In the genomic region with DNA sequence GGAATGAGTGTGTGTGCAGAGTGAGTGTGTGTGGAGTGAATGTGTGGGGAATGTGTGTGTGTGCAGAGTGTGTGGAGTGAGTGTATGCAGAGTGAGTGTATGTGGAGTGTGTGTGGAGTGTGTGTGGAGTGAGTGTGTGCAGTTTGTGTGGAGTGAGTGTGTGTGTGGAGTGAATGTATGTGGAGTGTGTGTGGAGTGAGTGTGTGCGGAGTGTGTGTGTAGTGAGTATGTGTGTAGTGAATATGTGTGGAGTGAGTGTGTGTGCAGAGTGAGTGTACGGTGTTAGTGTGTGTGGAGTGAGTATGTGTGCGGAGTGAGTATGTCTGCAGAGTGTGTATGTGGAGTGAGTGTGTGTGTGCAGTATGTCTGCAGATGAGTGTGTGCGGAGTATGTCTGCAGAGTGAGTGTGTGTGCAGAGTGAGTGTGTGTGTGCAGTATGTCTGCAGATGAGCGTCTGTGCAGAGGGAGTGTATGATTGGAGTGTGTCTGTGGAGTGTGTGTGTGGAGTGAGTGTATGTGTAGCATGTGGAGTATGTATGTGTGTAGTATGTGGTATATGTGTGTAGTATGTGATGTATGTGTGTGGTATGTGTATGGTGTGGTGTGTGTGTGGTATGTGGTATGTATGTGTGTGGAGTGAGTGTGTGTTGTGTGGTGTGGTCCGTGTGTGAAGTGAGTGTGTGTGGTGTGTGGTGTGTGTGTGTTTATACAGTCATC, we compare ENCODE assay signal across 24 cellular contexts. TPM values are rescaled to one million over a fixed set of nuclear protein-coding genes. Genes with fewer than 3 reads are reported as not detected.
A peak's percentile ranks its signal among the peaks of the same experiment; 100 is the strongest.
DNase-seq lines count a peak whose midpoint lies in the region; ATAC-seq, FAIRE-seq and TF ChIP-seq lines count a peak whose summit lies in the region.
"Had no signal": no experiment of that assay in that cellular context is flagged by ENCODE, and none has a peak within 500 bp of the region (broad histone marks: within the 10 kb centered on the region; RNA-seq: fewer than 3 reads in every experiment).

No MANE protein-coding gene starts in this region.

- H3K27ac ChIP-seq in neuronal stem cell (replicated peaks; ENCODE audit: low read length): no peak overlapping the region
- H3K27ac ChIP-seq: HL-60, Peyer's patch had no signal

- H3K27ac Mint-ChIP-seq in glutamatergic neuron (ENCODE audit: unreplicated experiment): no peak overlapping the region

- no peaks in the 10 kb centered on the region for H3K79me1 ChIP-seq in neuronal stem cell (ENCODE audit: low read depth, low read length)

- WGBS in neuronal stem cell (ENCODE audit: extremely low coverage in 2 of 2, insufficient read length in 2 of 2, insufficient replicate concordance in 1 of 2), 2 donors: 99 to 100% methylated on average over 2 to 5 of the region's 6 CpGs

- H3K4me1 ChIP-seq in neuronal stem cell (ENCODE audit: control insufficient read depth in 2 of 2, insufficient read depth in 1 of 2, low read depth in 1 of 2, low read length in 2 of 2): peaks cover 0 to 3% of the 10 kb centered on the region in 2 donors
- H3K4me1 ChIP-seq: BE2C, Peyer's patch had no signal

- H3K4ac ChIP-seq in neuronal stem cell (ENCODE audit: low read length): no peak overlapping the region

- no peak overlapping the region for H3K4me3 Mint-ChIP-seq in glutamatergic neuron (ENCODE audit: unreplicated experiment)

- H3K9me3 ChIP-seq in neuronal stem cell (replicated peaks in 1 of 2; ENCODE audit: control insufficient read depth in 2 of 2, insufficient read depth in 1 of 2, low read depth in 1 of 2, low read length in 2 of 2): no peaks in the 10 kb centered on the region
- H3K9me3 ChIP-seq: BE2C, Peyer's patch had no signal

- no peak overlapping the region for H2BK15ac ChIP-seq in neuronal stem cell (ENCODE audit: low read length)

- H3K4me3 ChIP-seq in bronchial epithelial cell (ENCODE audit: low read depth, low read length) (no peak overlapping the region), neuronal stem cell (ENCODE audit: low read length in 2 of 2) (peak overlapping the region in 1 of 2 donors; percentile 71)
- H3K4me3 ChIP-seq: Peyer's patch had no signal

- no peak overlapping the region for H4K8ac ChIP-seq in neuronal stem cell (ENCODE audit: low read depth, low read length)

- H4K91ac ChIP-seq in neuronal stem cell (ENCODE audit: low read depth, low read length, poor library complexity): peak overlapping the region; percentile 60

- H3K36me3 Mint-ChIP-seq in glutamatergic neuron (ENCODE audit: unreplicated experiment): no peaks in the 10 kb centered on the region

- H2BK5ac ChIP-seq in neuronal stem cell (ENCODE audit: low read length): no peak overlapping the region

- H3K4me2 ChIP-seq in neuronal stem cell (ENCODE audit: insufficient read depth, low read length, poor library complexity, severe bottlenecking): no peak overlapping the region

- no peaks in the 10 kb centered on the region for H3K36me3 ChIP-seq in bronchial epithelial cell (ENCODE audit: control insufficient read depth, insufficient read depth, low read length)
- peaks cover 0 to 1% of the 10 kb centered on the region in 2 donors for H3K36me3 ChIP-seq in neuronal stem cell (replicated peaks in 1 of 2; ENCODE audit: control insufficient read depth in 2 of 2, insufficient read depth in 2 of 2, low read length in 2 of 2)
- H3K36me3 ChIP-seq: BE2C, Peyer's patch had no signal

- H3K9me3 Mint-ChIP-seq in glutamatergic neuron (ENCODE audit: unreplicated experiment): peaks cover 3% of the 10 kb centered on the region

- H3K14ac ChIP-seq in neuronal stem cell (ENCODE audit: low read length): peak overlapping the region; percentile 63

- H3K23ac ChIP-seq in neuronal stem cell (ENCODE audit: low read depth, low read length, poor library complexity): no peak overlapping the region

- no peak overlapping the region for H2AFZ ChIP-seq in neuronal stem cell (ENCODE audit: low read length)

- TF ChIP-seq CTCF in bronchial epithelial cell (IDR thresholded peaks at IDR 0.05; ENCODE audit: insufficient read depth, low read length, severe bottlenecking): no peak
- no peak for TF ChIP-seq CTCF in glutamatergic neuron (IDR thresholded peaks at IDR 0.05; ENCODE audit: partially characterized antibody, unreplicated experiment)

- TF ChIP-seq POLR2A in GM12892 (IDR thresholded peaks at IDR 0.05; ENCODE audit: low read depth, low read length): peak; percentile 45; the same call in 1 of the 2 replicates

- FAIRE-seq in GM12892 (lab: Jason Lieb, UNC) (peak; percentile 88), HTR-8/SVneo (lab: Jason Lieb, UNC) (peak; percentile 93), bronchial epithelial cell (lab: Jason Lieb, UNC) (peak; percentile 95)
- FAIRE-seq: D721Med had no signal

- H3K18ac ChIP-seq in neuronal stem cell (ENCODE audit: low read length): no peak overlapping the region

- H2BK12ac ChIP-seq in neuronal stem cell (ENCODE audit: low read length): peak overlapping the region; percentile 65

- peaks cover 14% of the 10 kb centered on the region for H3K4me1 Mint-ChIP-seq in glutamatergic neuron (ENCODE audit: low read depth, unreplicated experiment)

- no peak overlapping the region for H2BK120ac ChIP-seq in neuronal stem cell (ENCODE audit: low read depth, low read length)

- no peak for ATAC-seq in GM19397 (IDR thresholded peaks at IDR 0.05; ENCODE audit: unreplicated experiment)
- ATAC-seq: SK-N-SH treated with all-trans-retinoic acid at 6 μM for 48 hours had no signal

- DNase-seq in GM12892 (ENCODE audit: insufficient read length) (no peak), HTR-8/SVneo (ENCODE audit: insufficient read length, low spot score) (no peak), bronchial epithelial cell (ENCODE audit: low read depth) (no peak), neuronal stem cell (ENCODE audit: low spot score) (no peak), activated T-cell treated with anti-CD3 and anti-CD28 coated beads for 4 hours (no peak), glutamatergic neuron (no peak)
- DNase-seq: BE2C, DMS53, GDM1, H7, NCI-H1105, NCI-H2081, NCI-H2171, NCI-H345, NCI-H524 treated with DMSO at 0.1 percent for 48 hours, NCI-H82, Peyer's patch had no signal

- H3K27me3 Mint-ChIP-seq in glutamatergic neuron (ENCODE audit: unreplicated experiment): no peaks in the 10 kb centered on the region

- H3K27me3 ChIP-seq in bronchial epithelial cell (ENCODE audit: control insufficient read depth, insufficient read depth, low read length) (peaks cover 14% of the 10 kb centered on the region), neuronal stem cell (ENCODE audit: control insufficient read depth in 3 of 3, insufficient read depth in 3 of 3, low read depth in 1 of 3, low read length in 3 of 3) (peaks cover 0 to 39% (median 11%) of the 10 kb centered on the region in 3 experiments)
- H3K27me3 ChIP-seq: Peyer's patch had no signal

- peak overlapping the region; percentile 87 for H3K9ac ChIP-seq in neuronal stem cell (ENCODE audit: low read depth, low read length, poor library complexity)

- peak overlapping the region; percentile 71 for H2AK5ac ChIP-seq in neuronal stem cell (ENCODE audit: low read depth, low read length)

RNA-seq across cellular contexts. Expression of a gene that starts 59.7 kb away (rescaled TPM):
- polyA plus RNA-seq in GM12892 (2012; ENCODE audit: missing spikeins): 4.7 TPM
- total RNA-seq in bronchial epithelial cell (not detected in 2 replicates), glutamatergic neuron (ENCODE audit: unreplicated experiment) (not detected)
- polyA plus RNA-seq in neuronal stem cell (2013, experiment 1 of 2): not detected
- polyA plus RNA-seq in neuronal stem cell (2013, experiment 2 of 2): not detected
- total RNA-seq: A673, H7, HT-29, OCI-LY7, Peyer's patch had no signal
